8 cellular contexts compared by ENCODE assay signal in genomic region chr16:50154369-50154947, GRCh38. TPM values are rescaled to one million over a fixed set of nuclear protein-coding genes. Genes with fewer than 3 reads are reported as not detected.
DNase-seq lines count a peak whose midpoint lies in the region; ATAC-seq, FAIRE-seq and TF ChIP-seq lines count a peak whose summit lies in the region.

No MANE protein-coding gene starts in this region.

- H3K9ac ChIP-seq in keratinocyte (ENCODE audit: control insufficient read depth, extremely low read depth, insufficient read depth, low read length), result peak overlapping the region; percentile 82

- H3K9me3 ChIP-seq in A673 (ENCODE audit: low read depth, low read length, poor library complexity, severe bottlenecking) (no peaks in the 10 kb centered on the region), HEK293 (ENCODE audit: control insufficient read depth, insufficient read depth, low read depth, low read length) (no peaks in the 10 kb centered on the region), keratinocyte (ENCODE audit: control insufficient read depth, low read depth, low read length) (no peaks in the 10 kb centered on the region)

- POLR2A ChIA-PET in A673 (lab: Charles Lee; ENCODE audit: low non-redundant PET) (interaction anchor here (0.6 kb wide), 1 partner anchor 13 kb away, joined by 9 read pairs; no protein-coding TSS in a partner anchor), HEK293 (lab: Yijun Ruan, JAX) (no interaction called here)

- peak overlapping the region; percentile 99 for H3K4me2 ChIP-seq in keratinocyte (ENCODE audit: control insufficient read depth, extremely low read depth, insufficient read depth, low read depth, low read length)

- H3K36me3 ChIP-seq in A673 (ENCODE audit: insufficient read depth, low read length, poor library complexity, severe bottlenecking) (no peaks in the 10 kb centered on the region), HEK293 (ENCODE audit: control insufficient read depth in 2 of 2, insufficient read depth in 1 of 2, low read length in 2 of 2) (no peaks in the 10 kb centered on the region; a peak in 1 of 3 replicates), keratinocyte (ENCODE audit: control insufficient read depth in 2 of 2, extremely low read depth in 1 of 2, insufficient read depth in 2 of 2, low read length in 2 of 2) (no peaks in the 10 kb centered on the region)

- ATAC-seq in HG03045 (IDR thresholded peaks at IDR 0.05; ENCODE audit: unreplicated experiment) (no peak), GM18519 (IDR thresholded peaks at IDR 0.05; ENCODE audit: low FRiP score, unreplicated experiment) (no peak)

- peaks cover 21% of the 10 kb centered on the region for H4K20me1 ChIP-seq in keratinocyte (ENCODE audit: control insufficient read depth, extremely low read depth, insufficient read depth, low read length)

- peak overlapping the region; percentile 79 for H3K4me3 ChIP-seq in A673 (ENCODE audit: low read depth, low read length, poor library complexity, severe bottlenecking)
- peak overlapping the region; percentile 72 for H3K4me3 ChIP-seq in HEK293 (ENCODE audit: low read depth, low read length)
- peak overlapping the region; percentile 78 to 95 (median 90) for H3K4me3 ChIP-seq in keratinocyte (ENCODE audit: control insufficient read depth in 2 of 3, extremely low read depth in 1 of 3, insufficient read depth in 2 of 3, low read depth in 1 of 3, low read length in 3 of 3)

- no peaks in the 10 kb centered on the region for H3K27me3 ChIP-seq in A673 (replicated peaks; ENCODE audit: insufficient read depth, low read depth, low read length, poor library complexity)
- no peaks in the 10 kb centered on the region for H3K27me3 ChIP-seq in keratinocyte (ENCODE audit: control insufficient read depth, extremely low read depth, insufficient read depth, low read length)

- no peaks in the 10 kb centered on the region for H3K9me1 ChIP-seq in keratinocyte (ENCODE audit: control insufficient read depth, extremely low read depth, insufficient read depth, low read length)

- no peak for TF ChIP-seq CTCF in A673 (conservative IDR thresholded peaks at IDR 0.05; ENCODE audit: low read depth, low read length)
- no peak for TF ChIP-seq CTCF in HEK293 (tag by site-specific recombination; IDR thresholded peaks at IDR 0.05)
- no peak for TF ChIP-seq CTCF in keratinocyte (optimal IDR thresholded peaks at IDR 0.05 in 1 of 3, IDR thresholded peaks at IDR 0.05 in 1 of 3, conservative IDR thresholded peaks at IDR 0.05 in 1 of 3; ENCODE audit: extremely low read depth in 1 of 3, insufficient read depth in 2 of 3, low read length in 3 of 3)

- FAIRE-seq in keratinocyte (lab: Jason Lieb, UNC), result no peak

- H2AFZ ChIP-seq in keratinocyte (ENCODE audit: control insufficient read depth, low read length), result no peak overlapping the region

- TSS peak; percentile 28 for BruUV-seq in A673 (replicated peaks; lab: Mats Ljungman, UMichigan)

- CTCF ChIA-PET in A673 (lab: Charles Lee), result no interaction called here
- CTCF ChIA-PET in HEK293 (lab: Yijun Ruan, JAX), result interaction anchor here (1.1 to 2.4 kb wide), 2 partner anchors 56 to 87 kb away, joined by 3 to 18 read pairs; no protein-coding TSS in a partner anchor

- peaks cover 59% of the 10 kb centered on the region for H3K79me2 ChIP-seq in keratinocyte (ENCODE audit: control insufficient read depth, insufficient read depth, low read length)

- H3K27ac ChIP-seq in A673 (ENCODE audit: low read depth, low read length, poor library complexity, severe bottlenecking) (peak overlapping the region; percentile 54), HEK293 (ENCODE audit: extremely low read depth, low read depth, low read length) (peak overlapping the region; percentile 80; the same call in 1 of the 2 replicates), keratinocyte (ENCODE audit: control insufficient read depth, insufficient read depth, low read length) (peak overlapping the region; percentile 65)

- dilution Hi-C loops in keratinocyte (cut with MboI; ENCODE audit: extremely low pct_ligation_motif_present, low sequenced_read_pairs), result no loop called here

- H3K4me1 ChIP-seq in A673 (ENCODE audit: insufficient read depth, low read length, poor library complexity, severe bottlenecking) (peaks cover 17% of the 10 kb centered on the region), HEK293 (ENCODE audit: control insufficient read depth, insufficient read depth, low read length) (peaks cover 3% of the 10 kb centered on the region; the same call in 1 of the 2 replicates), keratinocyte (ENCODE audit: control insufficient read depth, extremely low read depth, insufficient read depth, low read length) (peaks cover 17% of the 10 kb centered on the region)

- intact Hi-C loops in A673 (cut with micrococcal nuclease; ENCODE audit: unreplicated experiment), result loop anchor here (5.0 kb wide), 1 partner anchor 58 kb away; no protein-coding TSS in a partner anchor

- DNase-seq in A673 (ENCODE audit: low spot score) (peak; percentile 28), amniotic epithelial cell (ENCODE audit: low read depth) (peak; percentile 16), keratinocyte (ENCODE audit: low read depth, low spot score) (no peak), NCI-H345 (lab: John Stamatoyannopoulos, UW) (no peak)
- peak; percentile 29 for DNase-seq in stimulated activated CD8-positive, alpha-beta memory T cell treated with anti-CD3 and anti-CD28 coated beads, Interleukin-4, amount 100 ng/mL, for 48 hours

TF ChIP-seq in HEK293, 187 proteins besides CTCF, POLR2A, EP300 and RAD21 (continues in another document):
- TF ChIP-seq WT1 (tag by site-specific recombination; IDR thresholded peaks at IDR 0.05) (peak; percentile 44; the same call in 1 of the 2 replicates), SP7 (tag by site-specific recombination; IDR thresholded peaks at IDR 0.05) (no peak), ZNF214 (tag by site-specific recombination; IDR thresholded peaks at IDR 0.05; ENCODE audit: borderline replicate concordance) (no peak), ZNF280C (tag by site-specific recombination; IDR thresholded peaks at IDR 0.05) (no peak), ZNF558 (tag by site-specific recombination; IDR thresholded peaks at IDR 0.05) (no peak), ZNF335 (tag by site-specific recombination; conservative IDR thresholded peaks at IDR 0.05) (peak; percentile 26; the same call in 1 of the 2 replicates)
- TF ChIP-seq, protein P1, sequence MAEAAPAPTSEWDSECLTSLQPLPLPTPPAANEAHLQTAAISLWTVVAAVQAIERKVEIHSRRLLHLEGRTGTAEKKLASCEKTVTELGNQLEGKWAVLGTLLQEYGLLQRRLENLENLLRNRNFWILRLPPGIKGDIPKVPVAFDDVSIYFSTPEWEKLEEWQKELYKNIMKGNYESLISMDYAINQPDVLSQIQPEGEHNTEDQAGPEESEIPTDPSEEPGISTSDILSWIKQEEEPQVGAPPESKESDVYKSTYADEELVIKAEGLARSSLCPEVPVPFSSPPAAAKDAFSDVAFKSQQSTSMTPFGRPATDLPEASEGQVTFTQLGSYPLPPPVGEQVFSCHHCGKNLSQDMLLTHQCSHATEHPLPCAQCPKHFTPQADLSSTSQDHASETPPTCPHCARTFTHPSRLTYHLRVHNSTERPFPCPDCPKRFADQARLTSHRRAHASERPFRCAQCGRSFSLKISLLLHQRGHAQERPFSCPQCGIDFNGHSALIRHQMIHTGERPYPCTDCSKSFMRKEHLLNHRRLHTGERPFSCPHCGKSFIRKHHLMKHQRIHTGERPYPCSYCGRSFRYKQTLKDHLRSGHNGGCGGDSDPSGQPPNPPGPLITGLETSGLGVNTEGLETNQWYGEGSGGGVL (tag by site-specific recombination; IDR thresholded peaks at IDR 0.05), result peak; percentile 84
- TF ChIP-seq, protein P2, sequence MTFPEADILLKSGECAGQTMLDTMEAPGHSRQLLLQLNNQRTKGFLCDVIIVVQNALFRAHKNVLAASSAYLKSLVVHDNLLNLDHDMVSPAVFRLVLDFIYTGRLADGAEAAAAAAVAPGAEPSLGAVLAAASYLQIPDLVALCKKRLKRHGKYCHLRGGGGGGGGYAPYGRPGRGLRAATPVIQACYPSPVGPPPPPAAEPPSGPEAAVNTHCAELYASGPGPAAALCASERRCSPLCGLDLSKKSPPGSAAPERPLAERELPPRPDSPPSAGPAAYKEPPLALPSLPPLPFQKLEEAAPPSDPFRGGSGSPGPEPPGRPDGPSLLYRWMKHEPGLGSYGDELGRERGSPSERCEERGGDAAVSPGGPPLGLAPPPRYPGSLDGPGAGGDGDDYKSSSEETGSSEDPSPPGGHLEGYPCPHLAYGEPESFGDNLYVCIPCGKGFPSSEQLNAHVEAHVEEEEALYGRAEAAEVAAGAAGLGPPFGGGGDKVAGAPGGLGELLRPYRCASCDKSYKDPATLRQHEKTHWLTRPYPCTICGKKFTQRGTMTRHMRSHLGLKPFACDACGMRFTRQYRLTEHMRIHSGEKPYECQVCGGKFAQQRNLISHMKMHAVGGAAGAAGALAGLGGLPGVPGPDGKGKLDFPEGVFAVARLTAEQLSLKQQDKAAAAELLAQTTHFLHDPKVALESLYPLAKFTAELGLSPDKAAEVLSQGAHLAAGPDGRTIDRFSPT (tag by site-specific recombination; IDR thresholded peaks at IDR 0.05), result 0 out of 2 replicates have a peak, but pooled peaks have one; percentile 8

RNA-seq across cellular contexts. Expression of gene TENT4B, which starts 1.4 kb away (rescaled TPM):
- total RNA-seq in A673 (2021), result 16.8 and 18.3 TPM in 2 replicates
- polyA plus RNA-seq in keratinocyte, result 9.5 to 14.8 TPM (median 11.3 TPM) in 3 replicates
- polyA plus RNA-seq in keratinocyte (2011; ENCODE audit: low read depth), result 13.2 TPM
- polyA plus RNA-seq in keratinocyte (2011; cell fraction: cytosol; rRNA removed), result 6.0 and 12.5 TPM in 2 replicates
- polyA plus RNA-seq in keratinocyte (2011; cell fraction: nucleus; rRNA removed), result 12.4 and 15.8 TPM in 2 replicates
- polyA plus RNA-seq in keratinocyte (2012; ENCODE audit: low replicate concordance), result 8.1 and 8.2 TPM in 2 replicates
- polyA minus RNA-seq in keratinocyte, result 7.1 to 23.4 TPM (median 9.2 TPM) in 3 replicates
- polyA minus RNA-seq in keratinocyte (2011; cell fraction: cytosol; rRNA and poly(A)+ RNA removed), result 11.9 TPM
- polyA minus RNA-seq in keratinocyte (2011; cell fraction: nucleus; rRNA and poly(A)+ RNA removed), result 11.7 and 19.9 TPM in 2 replicates

Comparison
In these comparisons a context has a peak if more than half of its experiments do, and no peak if none do; other contexts are left out.
1. DNase-seq: peak in A673 (single experiment), amniotic epithelial cell (single experiment) and stimulated activated CD8-positive, alpha-beta memory T cell treated with anti-CD3 and anti-CD28 coated beads, Interleukin-4, amount 100 ng/mL, for 48 hours (single experiment); none in keratinocyte (single experiment) and NCI-H345 (single experiment).
2. Peak in every context shown above with its lines, with median percentiles within 50 percentile points of each other: H3K27ac ChIP-seq and H3K4me3 ChIP-seq.